Comparison of ENCODE assay signal across 9 cellular contexts in genomic region chr16:740459-740763, GRCh38. TPM values are rescaled to one million over a fixed set of nuclear protein-coding genes. Genes with fewer than 3 reads are reported as not detected.
DNase-seq lines count a peak whose midpoint lies in the region; ATAC-seq, FAIRE-seq and TF ChIP-seq lines count a peak whose summit lies in the region.
"Had no signal": no experiment of that assay in that cellular context is flagged by ENCODE, and none has a peak within 500 bp of the region (broad histone marks: within the 10 kb centered on the region; RNA-seq: fewer than 3 reads in every experiment).

No MANE protein-coding gene starts in this region.

- no peaks in the 10 kb centered on the region for H3K9me3 ChIP-seq in mesodermal cell (ENCODE audit: control insufficient read depth, low read length)

- TF ChIP-seq CTCF in bronchial epithelial cell (IDR thresholded peaks at IDR 0.05; ENCODE audit: insufficient read depth, low read length, severe bottlenecking): no peak

- FAIRE-seq in GM12892 (lab: Jason Lieb, UNC): no peak
- no peak for FAIRE-seq in bronchial epithelial cell (lab: Jason Lieb, UNC)

- no peaks in the 10 kb centered on the region for H3K27me3 ChIP-seq in bronchial epithelial cell (ENCODE audit: control insufficient read depth, insufficient read depth, low read length)

- DNase-seq in GM12892 (ENCODE audit: insufficient read length) (peak; percentile 57), bronchial epithelial cell (ENCODE audit: low read depth) (no peak), DMS153 (lab: John Stamatoyannopoulos, UW) (no peak), middle frontal gyrus (ENCODE audit: extremely low spot score, low spot score) (no peak), NCI-H526 (lab: John Stamatoyannopoulos, UW) (no peak)

- peak; percentile 6 for ATAC-seq in HG03460 (IDR thresholded peaks at IDR 0.05; ENCODE audit: unreplicated experiment)
- ATAC-seq in GM18517 (IDR thresholded peaks at IDR 0.05; ENCODE audit: unreplicated experiment): no peak

- H3K27ac ChIP-seq in mesodermal cell (ENCODE audit: low read depth, low read length, severe bottlenecking): no peak overlapping the region

- H3K4me3 ChIP-seq in bronchial epithelial cell (ENCODE audit: low read depth, low read length) (peak overlapping the region; percentile 95), mesodermal cell (ENCODE audit: extremely low read depth, insufficient read depth, low read length, poor library complexity, severe bottlenecking) (peak overlapping the region; percentile 82)

- no peaks in the 10 kb centered on the region for H3K4me1 ChIP-seq in mesodermal cell (ENCODE audit: control insufficient read depth, insufficient read depth, low read length, poor library complexity, severe bottlenecking)

- no peak for TF ChIP-seq POLR2A in GM12892 (IDR thresholded peaks at IDR 0.05; ENCODE audit: low read depth, low read length)

- 1% methylated on average over 18 of the region's 22 CpGs for WGBS in mesodermal cell (ENCODE audit: insufficient coverage in 2 of 2), 2 experiments

- H3K36me3 ChIP-seq in bronchial epithelial cell (ENCODE audit: control insufficient read depth, insufficient read depth, low read length): peaks cover 7% of the 10 kb centered on the region
- peaks cover 37% of the 10 kb centered on the region for H3K36me3 ChIP-seq in mesodermal cell (ENCODE audit: control insufficient read depth, insufficient read depth, low read length)

RNA-seq across cellular contexts. Expression of gene CIAO3, which starts 0.4 kb away (rescaled TPM):
- 18.6 TPM for polyA plus RNA-seq in GM12892 (2012; ENCODE audit: missing spikeins)
- total RNA-seq in bronchial epithelial cell: 33.2 and 43.1 TPM in 2 replicates
- 38.7 TPM for polyA plus RNA-seq in mesodermal cell (2013, experiment 1 of 2)
- polyA plus RNA-seq in mesodermal cell (2013, experiment 2 of 2): 27.2 TPM

RNA-seq across cellular contexts. Expression of gene HAGHL, which starts 13.5 kb away (rescaled TPM):
- polyA plus RNA-seq in GM12892 (2012; ENCODE audit: missing spikeins): 7.5 TPM
- 25.2 and 33.2 TPM in 2 replicates for total RNA-seq in bronchial epithelial cell
- 10.1 TPM for polyA plus RNA-seq in mesodermal cell (2013, experiment 1 of 2)
- 6.9 TPM for polyA plus RNA-seq in mesodermal cell (2013, experiment 2 of 2)

RNA-seq across cellular contexts. Expression of gene CCDC78, which starts 14.2 kb away (rescaled TPM):
- polyA plus RNA-seq in GM12892 (2012; ENCODE audit: missing spikeins): 10.1 TPM
- total RNA-seq in bronchial epithelial cell: 0.90 and 1.6 TPM in 2 replicates
- polyA plus RNA-seq in mesodermal cell (2013, experiment 1 of 2): 3.4 TPM
- 2.9 TPM for polyA plus RNA-seq in mesodermal cell (2013, experiment 2 of 2)

RNA-seq across cellular contexts. Expression of gene ANTKMT, which starts 19.5 kb away (rescaled TPM):
- polyA plus RNA-seq in GM12892 (2012; ENCODE audit: missing spikeins): 1.6 TPM
- total RNA-seq in bronchial epithelial cell: 23.3 and 35.0 TPM in 2 replicates
- polyA plus RNA-seq in mesodermal cell (2013, experiment 1 of 2): 18.1 TPM
- 13.7 TPM for polyA plus RNA-seq in mesodermal cell (2013, experiment 2 of 2)

RNA-seq across cellular contexts. Expression of gene MSLN, which starts 20.1 kb away (rescaled TPM):
- polyA plus RNA-seq in GM12892 (2012; ENCODE audit: missing spikeins): not detected
- 2.6 and 4.5 TPM in 2 replicates for total RNA-seq in bronchial epithelial cell
- polyA plus RNA-seq in mesodermal cell (2013, experiment 1 of 2): not detected
- not detected for polyA plus RNA-seq in mesodermal cell (2013, experiment 2 of 2)
- total RNA-seq: SK-MEL-5 had no signal
